In genomic region chr16:6969594-6969993, GRCh38 we compare ENCODE assay signal across 25 cellular contexts.
DNase-seq lines count a peak whose midpoint lies in the region; ATAC-seq, FAIRE-seq and TF ChIP-seq lines count a peak whose summit lies in the region.
"Had no signal": no experiment of that assay in that cellular context is flagged by ENCODE, and none has a peak within 500 bp of the region (broad histone marks: within the 10 kb centered on the region; RNA-seq: fewer than 3 reads in every experiment).

No MANE protein-coding gene starts in this region.

- H4K5ac ChIP-seq in H9 (ENCODE audit: insufficient read length, low read depth, low read length) (no peak overlapping the region), H1 (ENCODE audit: insufficient read length, low read depth, low read length) (no peak overlapping the region)

- TF ChIP-seq POLR2A in H1 (IDR thresholded peaks at IDR 0.05; ENCODE audit: control extremely low read depth in 1 of 2, low read depth in 2 of 2, low read length in 2 of 2) = no peak

- H3F3A ChIP-seq in neural progenitor cell (ENCODE audit: low read depth) = peaks cover 5% of the 10 kb centered on the region

- WGBS in H9 (ENCODE audit: extremely low coverage, insufficient read length, low lambda C conversion rate) = no CpG with 5 or more reads among the region's 5 CpGs
- 69% methylated on average over 5 of the region's 5 CpGs; no CpG with 5 or more reads in 1 of the 2 experiments for WGBS in H1 (ENCODE audit: extremely low coverage in 1 of 2, insufficient coverage in 1 of 2, insufficient read length in 1 of 2, insufficient replicate concordance in 2 of 2, low coverage in 1 of 2, low lambda C conversion rate in 2 of 2, missing lambda C conversion rate in 1 of 2), 2 experiments

- H3K23ac ChIP-seq in H9 (ENCODE audit: insufficient read length, low read depth, low read length) = no peak overlapping the region
- H3K23ac ChIP-seq in H1 (ENCODE audit: insufficient read length) = no peak overlapping the region

- no peak overlapping the region for H3K9ac ChIP-seq in H9 (ENCODE audit: extremely low read depth, insufficient read length, low read length)
- no peak overlapping the region for H3K9ac ChIP-seq in H1 (replicated peaks in 1 of 4; ENCODE audit: extremely low read depth in 1 of 4, low read depth in 3 of 4, low read length in 3 of 4)
- no peak overlapping the region for H3K9ac ChIP-seq in neural progenitor cell
- H3K9ac ChIP-seq: SK-N-SH had no signal

- H3K9me3 Mint-ChIP-seq in H9 (no peaks in the 10 kb centered on the region), neural progenitor cell (peaks cover 2% of the 10 kb centered on the region)

- H3K27ac Mint-ChIP-seq in H9 (no peak overlapping the region), neural progenitor cell (no peak overlapping the region)
- H3K27ac Mint-ChIP-seq: HFFc6, T-helper 17 cell had no signal

- H3K79me2 ChIP-seq in H9 (ENCODE audit: insufficient read depth, low read length) (no peaks in the 10 kb centered on the region), H1 (ENCODE audit: control insufficient read depth in 1 of 2, insufficient read depth in 2 of 2, low read length in 2 of 2) (no peaks in the 10 kb centered on the region), neural progenitor cell (ENCODE audit: low read depth) (no peaks in the 10 kb centered on the region)

- H2AK5ac ChIP-seq in H9 (ENCODE audit: insufficient read length, low read length) (no peak overlapping the region), H1 (ENCODE audit: low read depth, low read length) (no peak overlapping the region)

- H3K4me2 ChIP-seq in H9 (ENCODE audit: insufficient read depth, insufficient read length, low read length) (no peak overlapping the region), H1 (ENCODE audit: insufficient read depth in 1 of 2, low read depth in 2 of 2, low read length in 2 of 2) (no peak overlapping the region), neural progenitor cell (no peak overlapping the region)
- H3K4me2 ChIP-seq: SK-N-SH had no signal

- H4K20me1 ChIP-seq in H9 (ENCODE audit: control insufficient read depth, insufficient read depth, insufficient read length) (no peaks in the 10 kb centered on the region), H1 (replicated peaks in 1 of 2; ENCODE audit: control insufficient read depth in 1 of 2, insufficient read depth in 2 of 2, low read length in 2 of 2) (no peaks in the 10 kb centered on the region), neural progenitor cell (ENCODE audit: low read depth) (no peaks in the 10 kb centered on the region)

- H3K14ac ChIP-seq in H9 (ENCODE audit: insufficient read depth, low read length) = no peak overlapping the region
- no peak overlapping the region for H3K14ac ChIP-seq in H1 (ENCODE audit: insufficient read length)

- no peak for FAIRE-seq in H1 (lab: Jason Lieb, UNC)
- FAIRE-seq: GM12892 had no signal

- TF ChIP-seq CTCF in C4-2B (conservative IDR thresholded peaks at IDR 0.05) = peak; percentile 29
- TF ChIP-seq CTCF in H9 (conservative IDR thresholded peaks at IDR 0.05) = peak; percentile 59
- peak; percentile 8 to 54 (median 17); a peak in 3 of 4 replicates for TF ChIP-seq CTCF in H1 (IDR thresholded peaks at IDR 0.05; ENCODE audit: control extremely low read depth in 1 of 3, insufficient read depth in 1 of 3, low read depth in 1 of 3, low read length in 3 of 3)
- peak; percentile 31 for TF ChIP-seq CTCF in neural progenitor cell (IDR thresholded peaks at IDR 0.05)
- no peak for TF ChIP-seq CTCF in foreskin keratinocyte (conservative IDR thresholded peaks at IDR 0.05)

- H4K91ac ChIP-seq in H9 (ENCODE audit: insufficient read length, low read depth, low read length) (no peak overlapping the region), H1 (replicated peaks; ENCODE audit: insufficient read length, low read length) (no peak overlapping the region)

- H3K4me3 ChIP-seq in H1 (ENCODE audit: extremely low read depth in 1 of 4, insufficient read depth in 2 of 4, low read depth in 3 of 4, low read length in 4 of 4) (no peak overlapping the region), neural progenitor cell (no peak overlapping the region)
- H3K4me3 ChIP-seq: HAP-1 had no signal

- H2BK5ac ChIP-seq in H9 (ENCODE audit: insufficient read length, low read length) (no peak overlapping the region), H1 (ENCODE audit: low read depth, low read length) (no peak overlapping the region)

- DNase-seq in H9 (peak; percentile 29), H1 (ENCODE audit: low read depth in 1 of 2, low spot score in 2 of 2) (peak in 1 of 2 experiments; percentile 52), neural progenitor cell (ENCODE audit: low spot score) (no peak), foreskin keratinocyte (no peak), NCI-H345 treated with DMSO at 0.1 percent for 48 hours (lab: John Stamatoyannopoulos, UW; ENCODE audit: unreplicated experiment) (no peak)
- DNase-seq: BE2C, Calu3, EL, GF-D8, HFFc6, NCI-H1105, NCI-H146, NCI-H1930, NCI-H2107, NCI-H446, NCI-H526, OCI-M1, SK-N-SH, T-helper 17 cell, T1000 had no signal

- H3K36me3 Mint-ChIP-seq in H9 (ENCODE audit: insufficient read depth in 1 of 3, low read depth in 3 of 3) = no peaks in the 10 kb centered on the region
- H3K36me3 Mint-ChIP-seq in neural progenitor cell = no peaks in the 10 kb centered on the region

- H3K27ac ChIP-seq in C4-2B (no peak overlapping the region), H9 (ENCODE audit: insufficient read length, low read depth, low read length) (no peak overlapping the region), H1 (ENCODE audit: low read depth, low read length) (no peak overlapping the region), neural progenitor cell (no peak overlapping the region), foreskin keratinocyte (no peak overlapping the region)

- H3K4me1 ChIP-seq in H9 (ENCODE audit: insufficient read depth, low read length) (no peaks in the 10 kb centered on the region; the same call in 1 of the 2 replicates), H1 (replicated peaks in 1 of 4; ENCODE audit: control insufficient read depth in 3 of 4, insufficient read depth in 4 of 4, low read length in 3 of 4) (0 out of 7 replicates have a peak, but pooled peaks cover 0 to 2% (median 0%) of the 10 kb centered on the region in 4 experiments), neural progenitor cell (peaks cover 12% of the 10 kb centered on the region), foreskin keratinocyte (no peaks in the 10 kb centered on the region)
- H3K4me1 ChIP-seq: BE2C, HAP-1 had no signal

- H2AFZ ChIP-seq in H9 (ENCODE audit: low read length) = no peak overlapping the region
- H2AFZ ChIP-seq in H1 (ENCODE audit: low read length) = no peak overlapping the region
- no peak overlapping the region for H2AFZ ChIP-seq in neural progenitor cell (replicated peaks)

- no peak overlapping the region for H3T11ph ChIP-seq in H9 (ENCODE audit: low read length)

- H2BK120ac ChIP-seq in H9 (ENCODE audit: low read depth, low read length, poor library complexity, severe bottlenecking) (no peak overlapping the region), H1 (replicated peaks; ENCODE audit: low read depth, low read length) (no peak overlapping the region)

- H3K4me3 Mint-ChIP-seq in H9 (no peak overlapping the region), neural progenitor cell (no peak overlapping the region)
- H3K4me3 Mint-ChIP-seq: HFFc6, T-helper 17 cell had no signal

- H3K18ac ChIP-seq in H9 (ENCODE audit: insufficient read length, low read depth, low read length) (no peak overlapping the region), H1 (ENCODE audit: extremely low read depth, low read length) (no peak overlapping the region)

- H2BK12ac ChIP-seq in H9 (ENCODE audit: insufficient read length, low read depth, low read length) (no peak overlapping the region), H1 (ENCODE audit: low read depth, low read length) (no peak overlapping the region)

- TF ChIP-seq RAD21 in H1 (IDR thresholded peaks at IDR 0.05 in 1 of 2, conservative IDR thresholded peaks at IDR 0.05 in 1 of 2; ENCODE audit: low read depth in 2 of 2, low read length in 2 of 2) = peak; percentile 25 to 45

- ATAC-seq in HG02981 (IDR thresholded peaks at IDR 0.05; ENCODE audit: unreplicated experiment) = no peak
- no peak for ATAC-seq in foreskin keratinocyte
- no peak for ATAC-seq in GM21786 (IDR thresholded peaks at IDR 0.05; ENCODE audit: unreplicated experiment)
- ATAC-seq: T-helper 17 cell had no signal

- H3K27me3 Mint-ChIP-seq in H9 (ENCODE audit: low read depth) = peaks cover 47% of the 10 kb centered on the region
- peaks cover 17% of the 10 kb centered on the region for H3K27me3 Mint-ChIP-seq in neural progenitor cell (ENCODE audit: insufficient read depth, low read depth)
- H3K27me3 Mint-ChIP-seq: T-helper 17 cell had no signal

- CTCF ChIA-PET in H1 (lab: Charles Lee; ENCODE audit: partially characterized antibody) = interaction anchor here (0.7 to 2.2 kb wide), 21 partner anchors 9 to 1101 kb away, joined by 3 to 7 read pairs (median 3); no protein-coding TSS in a partner anchor

- H3K56ac ChIP-seq in H9 (ENCODE audit: insufficient read length, low read depth, low read length) = no peak overlapping the region
- H3K56ac ChIP-seq in H1 (replicated peaks; ENCODE audit: insufficient read length, low read depth, low read length) = no peak overlapping the region

- H3K36me3 ChIP-seq in H1 (ENCODE audit: control insufficient read depth in 2 of 4, insufficient read depth in 4 of 4, low read length in 3 of 4) = no peaks in the 10 kb centered on the region
- H3K36me3 ChIP-seq in neural progenitor cell = no peaks in the 10 kb centered on the region
- H3K36me3 ChIP-seq: BE2C, HAP-1 had no signal

- no peak overlapping the region for H4K8ac ChIP-seq in H9 (replicated peaks; ENCODE audit: insufficient read length, low read depth, low read length)
- no peak overlapping the region for H4K8ac ChIP-seq in H1 (ENCODE audit: extremely low read depth, insufficient read depth, low read length)

- no peak overlapping the region for H2BK20ac ChIP-seq in H9 (ENCODE audit: low read depth, low read length, poor library complexity, severe bottlenecking)
- no peak overlapping the region for H2BK20ac ChIP-seq in H1 (ENCODE audit: low read length)

- H3K23me2 ChIP-seq in H9 (ENCODE audit: insufficient read length, low read depth, low read length, poor library complexity, severe bottlenecking) (no peaks in the 10 kb centered on the region), H1 (ENCODE audit: low read depth, low read length) (peaks cover 2% of the 10 kb centered on the region; the same call in 1 of the 2 replicates)

- H2BK15ac ChIP-seq in H9 (ENCODE audit: low read depth, low read length) (no peak overlapping the region), H1 (ENCODE audit: low read length) (no peak overlapping the region)

- H3K4ac ChIP-seq in H9 (ENCODE audit: low read depth, low read length) (no peak overlapping the region), H1 (replicated peaks; ENCODE audit: insufficient read length, low read depth, low read length) (no peak overlapping the region)

- H3K4me1 Mint-ChIP-seq in H9 (peaks cover 7 to 10% of the 10 kb centered on the region in 2 experiments; a peak in 3 of 4 replicates), neural progenitor cell (peaks cover 28% of the 10 kb centered on the region)
- H3K4me1 Mint-ChIP-seq: T-helper 17 cell had no signal

- POLR2A ChIA-PET in H1 (lab: Charles Lee; ENCODE audit: partially characterized antibody) = no interaction called here

- H3K9me3 ChIP-seq in H9 (ENCODE audit: control insufficient read depth, low read depth, low read length) = no peaks in the 10 kb centered on the region
- H3K9me3 ChIP-seq in H1 (ENCODE audit: insufficient read depth in 2 of 2, low read depth in 1 of 2, low read length in 1 of 2) = no peaks in the 10 kb centered on the region
- H3K9me3 ChIP-seq in neural progenitor cell (ENCODE audit: low read depth) = no peaks in the 10 kb centered on the region
- H3K9me3 ChIP-seq: BE2C, HAP-1, SK-N-SH had no signal

- H3K27me3 ChIP-seq in H9 (ENCODE audit: insufficient read depth, low read length) = no peaks in the 10 kb centered on the region
- H3K27me3 ChIP-seq in H1 (replicated peaks in 1 of 4; ENCODE audit: control insufficient read depth in 3 of 4, extremely low read depth in 1 of 4, insufficient read depth in 3 of 4, low read length in 3 of 4) = no peaks in the 10 kb centered on the region
- H3K27me3 ChIP-seq in neural progenitor cell = peaks cover 40% of the 10 kb centered on the region
- no peaks in the 10 kb centered on the region for H3K27me3 ChIP-seq in foreskin keratinocyte
- H3K27me3 ChIP-seq: BE2C had no signal

- TF ChIP-seq EP300 in H1 (IDR thresholded peaks at IDR 0.05; ENCODE audit: borderline replicate concordance in 1 of 2, low read depth in 2 of 2, low read length in 2 of 2) = no peak

- no peaks in the 10 kb centered on the region for H3K79me1 ChIP-seq in H9 (ENCODE audit: insufficient read depth, low read depth, low read length, poor library complexity, severe bottlenecking)
- H3K79me1 ChIP-seq in H1 (ENCODE audit: low read depth, low read length) = no peaks in the 10 kb centered on the region
